7 cellular contexts compared by ENCODE assay signal in genomic region chr7:129640400-129640799, GRCh38.
"Had no signal": no experiment of that assay in that cellular context is flagged by ENCODE, and none has a peak within 500 bp of the region (broad histone marks: within the 10 kb centered on the region; RNA-seq: fewer than 3 reads in every experiment).

No MANE protein-coding gene starts in this region.

- H3K4me3 ChIP-seq: GM12878 had no signal

- FAIRE-seq: G401.6, GM12878, GM12891, GM12892, GM18507, GM19239 had no signal

- ATAC-seq: GM12878 had no signal

- DNase-seq: GDM1 had no signal
